8 cellular contexts compared by ENCODE assay signal in genomic region chr15:72375846-72376581, GRCh38. TPM values are rescaled to one million over a fixed set of nuclear protein-coding genes. Genes with fewer than 3 reads are reported as not detected.
DNase-seq lines count a peak whose midpoint lies in the region; ATAC-seq, FAIRE-seq and TF ChIP-seq lines count a peak whose summit lies in the region.

TSS of gene HEXA (minus strand) at chr15:72376014. CDS start at chr15:72375972, 42 bp downstream.

- H3K4me3 ChIP-seq in astrocyte (ENCODE audit: insufficient read depth, low read depth, low read length) (peak within 1 kb of the TSS; percentile 90), rectal smooth muscle tissue (ENCODE audit: low read length) (peak within 1 kb of the TSS; percentile 99), vagina (peak within 1 kb of the TSS; percentile 84 to 98)

- H2AFZ ChIP-seq in astrocyte (ENCODE audit: low read depth, low read length) = peak within 1 kb of the TSS; percentile 100

- peak within 1 kb of the TSS; percentile 97 for H3K4me3 Mint-ChIP-seq in astrocyte (ENCODE audit: unreplicated experiment)

- ATAC-seq in GM18505 (IDR thresholded peaks at IDR 0.05; ENCODE audit: unreplicated experiment) = peak; percentile 77
- peak; percentile 70 for ATAC-seq in HG02973 (IDR thresholded peaks at IDR 0.05; ENCODE audit: unreplicated experiment)

- peaks cover 43% of the 10 kb centered on the region for H3K79me2 ChIP-seq in astrocyte (ENCODE audit: insufficient read depth, low read length)

- H3K36me3 ChIP-seq in astrocyte (ENCODE audit: insufficient read depth, low read length) (no peaks in the 10 kb centered on the region), rectal smooth muscle tissue (ENCODE audit: control insufficient read depth, insufficient read depth, low read length) (peaks cover 2% of the 10 kb centered on the region), vagina (no peaks in the 10 kb centered on the region)

- peak; percentile 81 for DNase-seq in NCI-H2029 (lab: John Stamatoyannopoulos, UW)
- DNase-seq in T-helper 22 cell (ENCODE audit: low read depth) = peak; percentile 93
- DNase-seq in astrocyte (ENCODE audit: low read depth) = peak; percentile 90
- peak; percentile 91 for DNase-seq in hepatic stellate cell (ENCODE audit: low spot score)
- DNase-seq in vagina (ENCODE audit: extremely low spot score in 2 of 2) = peak in 1 of 2 donors; percentile 93

- H3K27me3 Mint-ChIP-seq in astrocyte (ENCODE audit: low read depth, unreplicated experiment) = no peaks in the 10 kb centered on the region

- peak within 1 kb of the TSS; percentile 95 for H3K27ac Mint-ChIP-seq in astrocyte (ENCODE audit: unreplicated experiment)

- H3K9ac ChIP-seq in astrocyte (ENCODE audit: low read length) (peak within 1 kb of the TSS; percentile 95), rectal smooth muscle tissue (ENCODE audit: low read length) (peak within 1 kb of the TSS; percentile 99)

- intact Hi-C loops in vagina (cut with DNase I) = loop anchor here (5.0 kb wide), 1 partner anchor 144 kb away; the partner anchor contains the start of gene PKM

- TF ChIP-seq CTCF in astrocyte (IDR thresholded peaks at IDR 0.05; ENCODE audit: insufficient read depth, low read depth, low read length) (no peak), vagina (IDR thresholded peaks at IDR 0.05) (no peak)

- H3K4me1 ChIP-seq in astrocyte (ENCODE audit: insufficient read depth, low read length) (peaks cover 6% of the 10 kb centered on the region), rectal smooth muscle tissue (ENCODE audit: control insufficient read depth, insufficient read depth, low read length) (peaks cover 6% of the 10 kb centered on the region), vagina (peaks cover 44% of the 10 kb centered on the region)

- H3K27me3 ChIP-seq in astrocyte (ENCODE audit: insufficient read depth, low read length) = peaks cover 5% of the 10 kb centered on the region
- no peaks in the 10 kb centered on the region for H3K27me3 ChIP-seq in rectal smooth muscle tissue (ENCODE audit: control insufficient read depth, insufficient read depth, low read length)
- no peaks in the 10 kb centered on the region for H3K27me3 ChIP-seq in vagina

- no peaks in the 10 kb centered on the region for H3K9me3 Mint-ChIP-seq in astrocyte (ENCODE audit: unreplicated experiment)

- H3K9me3 ChIP-seq in astrocyte (ENCODE audit: insufficient read depth, low read depth, low read length) (no peaks in the 10 kb centered on the region), vagina (no peaks in the 10 kb centered on the region)

- TF ChIP-seq POLR2A in GM18505 (IDR thresholded peaks at IDR 0.05; ENCODE audit: borderline replicate concordance, extremely low read depth, insufficient read depth, insufficient read length) (peak; percentile 92), vagina (IDR thresholded peaks at IDR 0.05) (peak in 1 of 2 donors; percentile 32)

- H3K27ac ChIP-seq in astrocyte (ENCODE audit: low read depth, low read length) (peak within 1 kb of the TSS; percentile 83), rectal smooth muscle tissue (ENCODE audit: low read depth, low read length) (peak within 1 kb of the TSS; percentile 94), vagina (peak within 1 kb of the TSS; percentile 94)

- peaks cover 12% of the 10 kb centered on the region for H3K4me1 Mint-ChIP-seq in astrocyte (ENCODE audit: low read depth, unreplicated experiment)

- no peak for FAIRE-seq in astrocyte (lab: Jason Lieb, UNC)

- H3K36me3 Mint-ChIP-seq in astrocyte (ENCODE audit: low read depth, unreplicated experiment) = no peaks in the 10 kb centered on the region

- H3K4me2 ChIP-seq in astrocyte (ENCODE audit: low read length) = peak within 1 kb of the TSS; percentile 98

- H4K20me1 ChIP-seq in astrocyte (ENCODE audit: insufficient read depth, low read length) = peaks cover 16% of the 10 kb centered on the region

RNA-seq across cellular contexts. Expression of gene HEXA, which starts in this region (rescaled TPM):
- 145 and 178 TPM in 2 replicates for total RNA-seq in astrocyte
- total RNA-seq in vagina = 82.5 TPM
